ENCODE assay signal across 8 cellular contexts in the genomic region with DNA sequence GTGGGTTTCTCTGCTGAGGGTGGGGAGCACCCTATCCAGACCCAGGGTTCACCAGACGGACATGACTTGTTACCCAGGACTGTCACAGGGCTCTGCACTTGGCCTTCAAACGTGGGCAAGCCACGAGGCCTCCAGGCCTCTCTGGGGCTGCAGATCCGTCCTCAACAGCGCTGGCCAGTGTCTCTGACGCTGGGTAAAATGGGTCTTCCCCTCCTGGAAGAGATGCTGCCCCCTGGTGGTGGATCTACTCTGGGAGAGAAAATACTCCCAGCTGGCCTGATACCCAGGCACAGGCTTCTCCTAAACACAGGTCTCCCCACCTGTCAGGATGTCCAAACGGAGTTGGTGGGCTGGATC. TPM values are rescaled to one million over a fixed set of nuclear protein-coding genes. Genes with fewer than 3 reads are reported as not detected.
DNase-seq lines count a peak whose midpoint lies in the region; ATAC-seq, FAIRE-seq and TF ChIP-seq lines count a peak whose summit lies in the region.

No MANE protein-coding gene starts in this region.

- H3K4me3 ChIP-seq in mammary epithelial cell (replicated peaks in 1 of 3; ENCODE audit: insufficient read depth in 1 of 3, low read depth in 2 of 3, low read length in 3 of 3): no peak overlapping the region

- no peaks in the 10 kb centered on the region for H3K27me3 ChIP-seq in mammary epithelial cell (ENCODE audit: insufficient read depth, low read length)

- no peaks in the 10 kb centered on the region for H4K20me1 ChIP-seq in mammary epithelial cell (ENCODE audit: insufficient read depth, low read length)

- POLR2A ChIA-PET in WTC11 (lab: Charles Lee): no interaction called here

- 7% methylated on average over 7 of the region's 7 CpGs for WGBS in mammary epithelial cell (ENCODE audit: low coverage, missing lambda C conversion rate)

- BruUV-seq in mammary epithelial cell (replicated peaks; lab: Mats Ljungman, UMichigan): no TSS peak

- H3K9ac ChIP-seq in mammary epithelial cell (ENCODE audit: insufficient read depth, low read length): no peak overlapping the region

- no peak overlapping the region for H3K27ac ChIP-seq in mammary epithelial cell (ENCODE audit: insufficient read depth, low read depth, low read length)

- TF ChIP-seq CTCF in WTC11 (IDR thresholded peaks at IDR 0.05): peak; percentile 72
- TF ChIP-seq CTCF in mammary epithelial cell (conservative IDR thresholded peaks at IDR 0.05 in 1 of 2, IDR thresholded peaks at IDR 0.05 in 1 of 2; ENCODE audit: extremely low read depth in 1 of 2, insufficient read depth in 1 of 2, low read depth in 1 of 2, low read length in 2 of 2): peak; percentile 82 to 90

- peak; percentile 42 for FAIRE-seq in G401.6 (lab: Jason Lieb, UNC)

- CTCF ChIA-PET in WTC11 (lab: Charles Lee): interaction anchor here (0.6 to 4.3 kb wide), 24 partner anchors 10 to 124 kb away, joined by 3 to 120 read pairs (median 5); partner anchors contain the start of genes IWS1 and LIMS2
- CTCF ChIA-PET in mammary epithelial cell (lab: Charles Lee; ENCODE audit: low non-redundant PET): interaction anchor here (0.7 to 1.3 kb wide), 2 partner anchors 58 to 141 kb away, joined by 3 to 12 read pairs; no protein-coding TSS in a partner anchor

- H3K4me1 ChIP-seq in mammary epithelial cell (ENCODE audit: insufficient read depth, low read length): peaks cover 4% of the 10 kb centered on the region

- H3K27ac Mint-ChIP-seq in WTC11: no peak overlapping the region

- no peaks in the 10 kb centered on the region for H3K36me3 Mint-ChIP-seq in WTC11

- DNase-seq in NCI-H2171 (lab: John Stamatoyannopoulos, UW) (peak; percentile 64), WTC11 (ENCODE audit: low spot score) (peak; percentile 88), mammary epithelial cell (peak; percentile 64), islet precursor cell (peak; percentile 91)
- DNase-seq in stimulated activated CD4-positive, alpha-beta T cell treated with anti-CD3 and anti-CD28 coated beads, Interleukin-15, amount 100 ng/mL, for 24 hours: peak; percentile 91

- H3K36me3 ChIP-seq in mammary epithelial cell (ENCODE audit: insufficient read depth, low read length): no peaks in the 10 kb centered on the region

- peaks cover 2% of the 10 kb centered on the region; the same call in 1 of the 2 replicates for H3K27me3 Mint-ChIP-seq in WTC11 (ENCODE audit: low read depth)

- H3K4me2 ChIP-seq in mammary epithelial cell (ENCODE audit: insufficient read depth, low read depth, low read length): no peak overlapping the region

- no peak overlapping the region for H3K4me3 Mint-ChIP-seq in WTC11

- no peaks in the 10 kb centered on the region for H3K9me3 ChIP-seq in mammary epithelial cell (replicated peaks; ENCODE audit: insufficient read depth, low read length)

- H2AFZ ChIP-seq in mammary epithelial cell (ENCODE audit: low read depth, low read length): peak overlapping the region; percentile 8

- H3K9me3 Mint-ChIP-seq in WTC11: no peaks in the 10 kb centered on the region

- dilution Hi-C loops in mammary epithelial cell (cut with HindIII; ENCODE audit: low sequenced_read_pairs): no loop called here

- ATAC-seq in HG02623 (IDR thresholded peaks at IDR 0.05; ENCODE audit: unreplicated experiment): peak; percentile 43
- ATAC-seq in WTC11: peak; percentile 74
- no peak for ATAC-seq in HG02970 (IDR thresholded peaks at IDR 0.05; ENCODE audit: low FRiP score, unreplicated experiment)

- peaks cover 9% of the 10 kb centered on the region for H3K4me1 Mint-ChIP-seq in WTC11

- H3K79me2 ChIP-seq in mammary epithelial cell (ENCODE audit: insufficient read depth, low read length): no peaks in the 10 kb centered on the region

- in situ Hi-C loops in mammary epithelial cell (cut with MboI; ENCODE audit: low sequenced_read_pairs in 2 of 2): loop anchor here in 1 of 2 donors (10.0 kb wide), 1 partner anchor 125 kb away; the partner anchor contains the start of gene IWS1

- intact Hi-C loops in mammary epithelial cell (cut with micrococcal nuclease): loop anchor here (1.0 to 5.0 kb wide), 6 partner anchors 58 to 585 kb away; partner anchors contain the start of genes IWS1 and WDR33

TF ChIP-seq in WTC11, 78 proteins besides CTCF, POLR2A, EP300 and RAD21 (continues in another document):
- TF ChIP-seq CREM (CRISPR knock-in tag; IDR thresholded peaks at IDR 0.05): no peak
- no peak for TF ChIP-seq ESRRA (CRISPR knock-in tag; IDR thresholded peaks at IDR 0.05; ENCODE audit: borderline replicate concordance)
- TF ChIP-seq, protein P1, sequence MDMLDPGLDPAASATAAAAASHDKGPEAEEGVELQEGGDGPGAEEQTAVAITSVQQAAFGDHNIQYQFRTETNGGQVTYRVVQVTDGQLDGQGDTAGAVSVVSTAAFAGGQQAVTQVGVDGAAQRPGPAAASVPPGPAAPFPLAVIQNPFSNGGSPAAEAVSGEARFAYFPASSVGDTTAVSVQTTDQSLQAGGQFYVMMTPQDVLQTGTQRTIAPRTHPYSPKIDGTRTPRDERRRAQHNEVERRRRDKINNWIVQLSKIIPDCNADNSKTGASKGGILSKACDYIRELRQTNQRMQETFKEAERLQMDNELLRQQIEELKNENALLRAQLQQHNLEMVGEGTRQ (CRISPR knock-in tag; IDR thresholded peaks at IDR 0.05): no peak
- no peak for TF ChIP-seq GABPB1 (CRISPR knock-in tag; IDR thresholded peaks at IDR 0.05)
- TF ChIP-seq ZNF532 (CRISPR knock-in tag; IDR thresholded peaks at IDR 0.05; ENCODE audit: borderline replicate concordance): no peak
- TF ChIP-seq NR3C1 (CRISPR knock-in tag; conservative IDR thresholded peaks at IDR 0.05; ENCODE audit: low read depth): no peak
- TF ChIP-seq CBFB (CRISPR knock-in tag; IDR thresholded peaks at IDR 0.05; ENCODE audit: low read depth): no peak
- TF ChIP-seq, protein P2, sequence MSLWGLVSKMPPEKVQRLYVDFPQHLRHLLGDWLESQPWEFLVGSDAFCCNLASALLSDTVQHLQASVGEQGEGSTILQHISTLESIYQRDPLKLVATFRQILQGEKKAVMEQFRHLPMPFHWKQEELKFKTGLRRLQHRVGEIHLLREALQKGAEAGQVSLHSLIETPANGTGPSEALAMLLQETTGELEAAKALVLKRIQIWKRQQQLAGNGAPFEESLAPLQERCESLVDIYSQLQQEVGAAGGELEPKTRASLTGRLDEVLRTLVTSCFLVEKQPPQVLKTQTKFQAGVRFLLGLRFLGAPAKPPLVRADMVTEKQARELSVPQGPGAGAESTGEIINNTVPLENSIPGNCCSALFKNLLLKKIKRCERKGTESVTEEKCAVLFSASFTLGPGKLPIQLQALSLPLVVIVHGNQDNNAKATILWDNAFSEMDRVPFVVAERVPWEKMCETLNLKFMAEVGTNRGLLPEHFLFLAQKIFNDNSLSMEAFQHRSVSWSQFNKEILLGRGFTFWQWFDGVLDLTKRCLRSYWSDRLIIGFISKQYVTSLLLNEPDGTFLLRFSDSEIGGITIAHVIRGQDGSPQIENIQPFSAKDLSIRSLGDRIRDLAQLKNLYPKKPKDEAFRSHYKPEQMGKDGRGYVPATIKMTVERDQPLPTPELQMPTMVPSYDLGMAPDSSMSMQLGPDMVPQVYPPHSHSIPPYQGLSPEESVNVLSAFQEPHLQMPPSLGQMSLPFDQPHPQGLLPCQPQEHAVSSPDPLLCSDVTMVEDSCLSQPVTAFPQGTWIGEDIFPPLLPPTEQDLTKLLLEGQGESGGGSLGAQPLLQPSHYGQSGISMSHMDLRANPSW (CRISPR knock-in tag; conservative IDR thresholded peaks at IDR 0.05; ENCODE audit: low read depth): no peak
- no peak for TF ChIP-seq NFE2L1 (CRISPR knock-in tag; IDR thresholded peaks at IDR 0.05)
- no peak for TF ChIP-seq ZNF416 (CRISPR knock-in tag; IDR thresholded peaks at IDR 0.05)
- TF ChIP-seq PRRX2 (CRISPR knock-in tag; IDR thresholded peaks at IDR 0.05): no peak

RNA-seq across cellular contexts. Expression of gene GPR17, which starts 3.7 kb away (rescaled TPM):
- total RNA-seq in WTC11 (2021) (not detected in 3 replicates), mammary epithelial cell (not detected)
- not detected for polyA plus RNA-seq in mammary epithelial cell
- polyA minus RNA-seq in mammary epithelial cell: not detected

RNA-seq across cellular contexts. Expression of gene LIMS2, which starts 25.7 kb away (rescaled TPM):
- 1.9 to 2.5 TPM (median 2.4 TPM) in 3 replicates for total RNA-seq in WTC11 (2021)
- total RNA-seq in mammary epithelial cell: 1 to 10 TPM in 1 of 2 donors, under 1 TPM in 1; 0.42 to 8.0 TPM
- 0.10 TPM for polyA plus RNA-seq in mammary epithelial cell
- polyA minus RNA-seq in mammary epithelial cell: not detected

RNA-seq across cellular contexts. Expression of gene SFT2D3, which starts 51.6 kb away (rescaled TPM):
- total RNA-seq in WTC11 (2021) (9.2 to 10.5 TPM (median 9.8 TPM) in 3 replicates), mammary epithelial cell (1 to 10 TPM; 3.2 to 9.2 TPM)
- 2.1 TPM for polyA plus RNA-seq in mammary epithelial cell
- polyA minus RNA-seq in mammary epithelial cell: 0.16 TPM
